Comparison of ENCODE assay signal across 20 cellular contexts in the genomic region with DNA sequence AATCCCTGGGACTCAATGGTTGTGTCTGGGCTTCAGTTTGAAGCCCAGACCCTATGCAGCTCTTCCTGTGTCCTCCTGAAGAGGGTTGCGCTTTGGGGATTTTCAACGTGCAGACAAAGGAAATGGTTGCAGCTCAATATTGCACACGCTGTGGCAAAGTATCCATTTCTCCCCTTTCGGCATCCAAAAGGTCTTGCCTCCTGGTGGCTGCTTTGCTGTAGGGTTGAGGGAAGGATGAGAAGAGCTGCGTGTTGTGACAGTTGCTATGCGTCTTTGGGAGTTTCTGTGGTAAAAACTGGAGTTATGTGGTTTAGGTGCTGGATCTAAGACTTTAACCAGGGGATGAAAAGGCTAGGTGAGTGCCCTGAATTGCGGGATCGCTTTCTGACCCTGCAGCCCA.
DNase-seq lines count a peak whose midpoint lies in the region; ATAC-seq, FAIRE-seq and TF ChIP-seq lines count a peak whose summit lies in the region.
"Had no signal": no experiment of that assay in that cellular context is flagged by ENCODE, and none has a peak within 500 bp of the region (broad histone marks: within the 10 kb centered on the region; RNA-seq: fewer than 3 reads in every experiment).

No MANE protein-coding gene starts in this region.

- peak overlapping the region; percentile 35 for H3K4me3 Mint-ChIP-seq in CD8-positive, alpha-beta T cell
- H3K4me3 Mint-ChIP-seq in naive thymus-derived CD4-positive, alpha-beta T cell, result peak overlapping the region; percentile 4 to 70 (median 41)
- H3K4me3 Mint-ChIP-seq in Caco-2 (ENCODE audit: unreplicated experiment), result no peak overlapping the region
- H3K4me3 Mint-ChIP-seq: CD4-positive, alpha-beta T cell; HFFc6 had no signal

- ATAC-seq in CD8-positive, alpha-beta T cell, result no peak
- no peak for ATAC-seq in naive thymus-derived CD4-positive, alpha-beta T cell
- ATAC-seq in HG02884 (IDR thresholded peaks at IDR 0.05; ENCODE audit: unreplicated experiment), result no peak
- ATAC-seq: A549, GM12878, HepG2 had no signal

- DNase-seq in CD8-positive, alpha-beta T cell, result no peak
- peak; percentile 65 for DNase-seq in Jurkat, Clone E6-1 (ENCODE audit: low read depth, low spot score)
- DNase-seq in bronchial epithelial cell (ENCODE audit: low read depth) (no peak), Caco-2 (no peak), HuH-7.5 (ENCODE audit: low spot score) (no peak)
- DNase-seq in naive thymus-derived CD4-positive, alpha-beta T cell, result no peak
- DNase-seq: Calu3; CD4-positive, alpha-beta T cell; EL; HFFc6; NCI-H1092; NCI-H146; NCI-H2029 treated with DMSO at 0.1 percent for 48 hours; NCI-H526 had no signal

- intact Hi-C loops in CD8-positive, alpha-beta T cell (cut with DNase I, micrococcal nuclease), result no loop called here
- intact Hi-C loops in naive thymus-derived CD4-positive, alpha-beta T cell (cut with micrococcal nuclease), result no loop called here
- intact Hi-C loops in Caco-2 (cut with micrococcal nuclease; ENCODE audit: unreplicated experiment), result no loop called here

- peaks cover 3% of the 10 kb centered on the region for H3K4me1 ChIP-seq in CD8-positive, alpha-beta T cell (ENCODE audit: insufficient read depth, low read length)
- no peaks in the 10 kb centered on the region for H3K4me1 ChIP-seq in naive thymus-derived CD4-positive, alpha-beta T cell (ENCODE audit: control insufficient read depth in 2 of 2, insufficient read depth in 2 of 2, low read length in 2 of 2)
- H3K4me1 ChIP-seq in Caco-2, result peaks cover 10% of the 10 kb centered on the region
- H3K4me1 ChIP-seq: A549, SJSA1 had no signal

- FAIRE-seq in bronchial epithelial cell (lab: Jason Lieb, UNC), result peak; percentile 43
- FAIRE-seq: A549, GM12878, HepG2 had no signal

- H3K9me3 ChIP-seq in CD8-positive, alpha-beta T cell (ENCODE audit: low read length), result peaks cover 9% of the 10 kb centered on the region
- peaks cover 0 to 10% (median 0%) of the 10 kb centered on the region in 3 experiments for H3K9me3 ChIP-seq in naive thymus-derived CD4-positive, alpha-beta T cell (ENCODE audit: control insufficient read depth in 2 of 3, low read length in 3 of 3)
- H3K9me3 ChIP-seq in Caco-2, result peaks cover 21% of the 10 kb centered on the region

- H3K27me3 Mint-ChIP-seq in CD8-positive, alpha-beta T cell (ENCODE audit: low read depth), result no peaks in the 10 kb centered on the region
- H3K27me3 Mint-ChIP-seq in naive thymus-derived CD4-positive, alpha-beta T cell, result peaks cover 0 to 6% (median 0%) of the 10 kb centered on the region in 5 donors
- H3K27me3 Mint-ChIP-seq in Caco-2 (ENCODE audit: insufficient read depth, unreplicated experiment), result no peaks in the 10 kb centered on the region

- peaks cover 14% of the 10 kb centered on the region for H3K36me3 Mint-ChIP-seq in CD8-positive, alpha-beta T cell
- H3K36me3 Mint-ChIP-seq in naive thymus-derived CD4-positive, alpha-beta T cell, result peaks cover 1 to 21% (median 6%) of the 10 kb centered on the region in 5 donors
- no peaks in the 10 kb centered on the region for H3K36me3 Mint-ChIP-seq in Caco-2 (ENCODE audit: insufficient read depth, unreplicated experiment)

- no peak for TF ChIP-seq CTCF in CD8-positive, alpha-beta T cell (IDR thresholded peaks at IDR 0.05)
- no peak for TF ChIP-seq CTCF in bronchial epithelial cell (IDR thresholded peaks at IDR 0.05; ENCODE audit: insufficient read depth, low read length, severe bottlenecking)
- TF ChIP-seq CTCF in Caco-2 (IDR thresholded peaks at IDR 0.05; ENCODE audit: insufficient read depth in 1 of 2, low read depth in 1 of 2, low read length in 1 of 2, severe bottlenecking in 1 of 2, unreplicated experiment in 1 of 2), result no peak

- POLR2A ChIA-PET in CD8-positive, alpha-beta T cell (lab: Charles Lee), result no interaction called here
- POLR2A ChIA-PET in naive thymus-derived CD4-positive, alpha-beta T cell (lab: Charles Lee), result no interaction called here
- POLR2A ChIA-PET in Caco-2 (lab: Charles Lee), result no interaction called here

- peaks cover 8% of the 10 kb centered on the region for H3K4me1 Mint-ChIP-seq in CD8-positive, alpha-beta T cell (ENCODE audit: low read depth)
- peaks cover 3 to 8% (median 6%) of the 10 kb centered on the region in 7 donors for H3K4me1 Mint-ChIP-seq in naive thymus-derived CD4-positive, alpha-beta T cell
- peaks cover 11% of the 10 kb centered on the region for H3K4me1 Mint-ChIP-seq in Caco-2 (ENCODE audit: low read depth, unreplicated experiment)

- H3K27ac Mint-ChIP-seq in CD8-positive, alpha-beta T cell, result no peak overlapping the region
- peak overlapping the region in 3 of 9 donors; percentile 3 to 38 (median 12) for H3K27ac Mint-ChIP-seq in naive thymus-derived CD4-positive, alpha-beta T cell
- H3K27ac Mint-ChIP-seq in Caco-2 (ENCODE audit: unreplicated experiment), result no peak overlapping the region
- H3K27ac Mint-ChIP-seq: CD4-positive, alpha-beta T cell; HFFc6 had no signal

- no peaks in the 10 kb centered on the region for H3K27me3 ChIP-seq in CD8-positive, alpha-beta T cell (ENCODE audit: insufficient read depth, low read length)
- H3K27me3 ChIP-seq in bronchial epithelial cell (ENCODE audit: control insufficient read depth, insufficient read depth, low read length), result peaks cover 2% of the 10 kb centered on the region
- no peaks in the 10 kb centered on the region for H3K27me3 ChIP-seq in naive thymus-derived CD4-positive, alpha-beta T cell (ENCODE audit: control insufficient read depth in 2 of 2, insufficient read depth in 2 of 2, low read length in 2 of 2)
- no peaks in the 10 kb centered on the region for H3K27me3 ChIP-seq in Caco-2 (replicated peaks; ENCODE audit: control insufficient read depth, insufficient read depth, low read length)
- H3K27me3 ChIP-seq: SJSA1 had no signal

- CTCF ChIA-PET in CD8-positive, alpha-beta T cell (lab: Charles Lee), result interaction anchor here (1.0 to 3.4 kb wide), 4 partner anchors 7 to 728 kb away, joined by 3 to 17 read pairs (median 4); no protein-coding TSS in a partner anchor
- CTCF ChIA-PET in naive thymus-derived CD4-positive, alpha-beta T cell (lab: Charles Lee), result interaction anchor here (0.6 to 1.4 kb wide), 2 partner anchors 459 to 721 kb away, joined by 4 to 5 read pairs; no protein-coding TSS in a partner anchor
- CTCF ChIA-PET in Caco-2 (lab: Charles Lee), result interaction anchor here (0.5 to 2.5 kb wide), 4 partner anchors 10 to 278 kb away, joined by 3 to 7 read pairs (median 5); no protein-coding TSS in a partner anchor

- BruUV-seq in Caco-2 (replicated peaks; lab: Mats Ljungman, UMichigan), result no TSS peak

- no peak overlapping the region for H3K27ac ChIP-seq in CD8-positive, alpha-beta T cell (ENCODE audit: low read depth, low read length)
- H3K27ac ChIP-seq in naive thymus-derived CD4-positive, alpha-beta T cell (ENCODE audit: low read depth, low read length), result no peak overlapping the region
- H3K27ac ChIP-seq: A549, KMS-11, SJSA1 had no signal

- no peaks in the 10 kb centered on the region for H3K36me3 ChIP-seq in CD8-positive, alpha-beta T cell (ENCODE audit: insufficient read depth, low read length)
- H3K36me3 ChIP-seq in bronchial epithelial cell (ENCODE audit: control insufficient read depth, insufficient read depth, low read length) (no peaks in the 10 kb centered on the region), Caco-2 (ENCODE audit: control insufficient read depth, insufficient read depth, low read length) (no peaks in the 10 kb centered on the region)
- no peaks in the 10 kb centered on the region for H3K36me3 ChIP-seq in naive thymus-derived CD4-positive, alpha-beta T cell (ENCODE audit: control insufficient read depth in 2 of 3, insufficient read depth in 3 of 3, low read length in 3 of 3)
- H3K36me3 ChIP-seq: SJSA1 had no signal

- H3K4me3 ChIP-seq in CD8-positive, alpha-beta T cell (ENCODE audit: low read depth, low read length), result no peak overlapping the region
- peak overlapping the region; percentile 10; the same call in 1 of the 2 replicates for H3K4me3 ChIP-seq in Jurkat, Clone E6-1 (ENCODE audit: low read length)
- no peak overlapping the region for H3K4me3 ChIP-seq in bronchial epithelial cell (ENCODE audit: low read depth, low read length)
- no peak overlapping the region for H3K4me3 ChIP-seq in naive thymus-derived CD4-positive, alpha-beta T cell (ENCODE audit: low read length)
- H3K4me3 ChIP-seq in Caco-2 (ENCODE audit: low read depth, low read length), result no peak overlapping the region
- H3K4me3 ChIP-seq: A549, GM12878, SJSA1 had no signal

- H3K9me3 Mint-ChIP-seq in CD8-positive, alpha-beta T cell, result peaks cover 21% of the 10 kb centered on the region
- peaks cover 0 to 30% (median 17%) of the 10 kb centered on the region in 11 donors for H3K9me3 Mint-ChIP-seq in naive thymus-derived CD4-positive, alpha-beta T cell
- H3K9me3 Mint-ChIP-seq in Caco-2 (ENCODE audit: unreplicated experiment), result peaks cover 31% of the 10 kb centered on the region
